9 cellular contexts compared by ENCODE assay signal in the genomic region with DNA sequence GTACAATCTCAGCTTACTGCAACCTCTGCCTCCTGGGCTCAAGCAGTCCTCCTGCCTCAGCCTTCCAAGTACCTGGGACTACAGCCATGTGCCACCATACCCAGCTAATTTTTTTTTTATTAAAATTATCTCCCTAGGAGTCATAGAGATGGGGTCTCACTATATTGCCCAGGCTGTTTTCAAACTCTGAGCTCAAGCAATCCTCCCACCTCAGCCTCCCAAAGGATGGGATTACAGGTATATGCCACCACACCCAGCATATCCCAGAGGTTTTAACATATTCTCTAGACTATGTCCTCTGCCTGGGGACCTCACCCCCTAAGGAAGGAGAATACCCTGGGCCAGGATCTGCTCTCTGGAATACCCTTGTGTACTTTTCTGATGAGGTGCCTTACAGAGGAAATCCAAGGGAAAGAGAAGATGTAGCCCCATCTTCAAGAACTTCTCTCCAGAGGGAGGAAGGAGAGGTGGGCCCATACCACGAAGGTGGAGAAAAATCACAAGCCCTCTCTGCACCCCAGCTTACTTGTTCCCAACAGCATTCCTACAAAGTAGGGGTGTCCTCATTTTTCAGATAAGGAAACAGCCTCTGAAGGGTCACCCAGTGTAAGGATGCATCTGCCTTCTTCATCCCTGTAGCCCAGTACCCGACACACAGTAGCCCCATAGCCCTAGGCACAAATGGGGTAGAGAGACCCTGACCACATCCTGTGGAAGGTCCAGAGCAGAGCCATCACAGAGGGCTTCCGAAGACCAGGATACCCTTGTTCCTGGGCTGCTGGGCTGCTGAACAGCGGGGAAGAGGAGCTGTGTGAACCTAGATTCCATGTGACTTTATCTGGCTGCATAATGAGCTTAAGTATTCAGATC.
DNase-seq lines count a peak whose midpoint lies in the region; ATAC-seq, FAIRE-seq and TF ChIP-seq lines count a peak whose summit lies in the region.
"Had no signal": no experiment of that assay in that cellular context is flagged by ENCODE, and none has a peak within 500 bp of the region (broad histone marks: within the 10 kb centered on the region; RNA-seq: fewer than 3 reads in every experiment).

No MANE protein-coding gene starts in this region.

- no peak for TF ChIP-seq RAD21 in HepG2 (CRISPR knock-in tag; IDR thresholded peaks at IDR 0.05)

- POLR2A ChIA-PET in OCI-LY7 (lab: Charles Lee) (interaction anchor here (0.6 to 1.6 kb wide), 3 partner anchors 13 to 151 kb away, joined by 3 to 4 read pairs (median 3); no protein-coding TSS in a partner anchor), HepG2 (lab: Yijun Ruan, JAX) (interaction anchor here (1.2 kb wide), 1 partner anchor 152 kb away, joined by 4 read pairs; the partner anchor contains the start of gene SOCS1)

- H4K20me1 ChIP-seq in OCI-LY7 (ENCODE audit: insufficient read depth, low read length) = no peaks in the 10 kb centered on the region
- H4K20me1 ChIP-seq in HepG2 (ENCODE audit: insufficient read depth, low read length) = no peaks in the 10 kb centered on the region

- H3K4me2 ChIP-seq in OCI-LY7 (ENCODE audit: low read length) (peak overlapping the region; percentile 52), HepG2 (ENCODE audit: low read depth, low read length) (0 out of 2 replicates have a peak overlapping the region, but pooled peaks have one; percentile 23)

- intact Hi-C loops in heart left ventricle (cut with DNase I) = loop anchor here in 7 of 10 donors (1.0 to 10.0 kb wide), 8 partner anchors 28 to 250 kb away; partner anchors contain the start of gene SOCS1 (in 3 of the 7)
- intact Hi-C loops in cardiac septum (cut with DNase I) = loop anchor here (5.0 kb wide), 1 partner anchor 58 kb away; no protein-coding TSS in a partner anchor
- intact Hi-C loops in OCI-LY7 (cut with micrococcal nuclease; ENCODE audit: unreplicated experiment) = no loop called here
- intact Hi-C loops in HepG2 (cut with micrococcal nuclease; ENCODE audit: unreplicated experiment) = loop anchor here (1.0 to 5.0 kb wide), 2 partner anchors 35 to 193 kb away; no protein-coding TSS in a partner anchor

- no TSS peak for BruUV-seq in OCI-LY7 (replicated peaks; lab: Mats Ljungman, UMichigan)
- BruUV-seq in HepG2 (replicated peaks; lab: Mats Ljungman, UMichigan) = no TSS peak

- CTCF ChIA-PET in OCI-LY7 (lab: Charles Lee; ENCODE audit: unreplicated experiment) (interaction anchor here (0.7 to 1.3 kb wide), 2 partner anchors 114 to 267 kb away, joined by 3 read pairs; no protein-coding TSS in a partner anchor), HepG2 (lab: Yijun Ruan, JAX; ENCODE audit: low intra/inter-chr PET ratio, low total read pairs) (no interaction called here)

- H3K27ac ChIP-seq in heart left ventricle (peak overlapping the region in 7 of 12 donors; percentile 25 to 78 (median 45)), OCI-LY7 (ENCODE audit: low read depth, low read length, poor library complexity, severe bottlenecking) (no peak overlapping the region), HepG2 (ENCODE audit: extremely low read length, insufficient read depth, low read length) (no peak overlapping the region)
- H3K27ac ChIP-seq: HL-60 had no signal

- no peak overlapping the region for H3K9ac ChIP-seq in HepG2 (ENCODE audit: insufficient read depth, low read depth, low read length)

- no peak overlapping the region for H3K4me3 ChIP-seq in heart left ventricle
- no peak overlapping the region for H3K4me3 ChIP-seq in OCI-LY7 (ENCODE audit: low read depth, low read length, poor library complexity, severe bottlenecking)
- no peak overlapping the region for H3K4me3 ChIP-seq in HepG2 (replicated peaks in 1 of 3; ENCODE audit: insufficient read depth in 1 of 3, low read depth in 2 of 3, low read length in 3 of 3)
- no peak overlapping the region for H3K4me3 ChIP-seq in foreskin fibroblast (ENCODE audit: low read depth in 1 of 2, low read length in 2 of 2)

- no peaks in the 10 kb centered on the region for H3K36me3 ChIP-seq in heart left ventricle
- H3K36me3 ChIP-seq in OCI-LY7 (ENCODE audit: insufficient read depth, low read length) = peaks cover 3% of the 10 kb centered on the region; the same call in 1 of the 2 replicates
- H3K36me3 ChIP-seq in HepG2 (replicated peaks in 1 of 2; ENCODE audit: control insufficient read depth in 1 of 2, insufficient read depth in 2 of 2, low read length in 2 of 2) = no peaks in the 10 kb centered on the region

- 56 to 74% (median 60%) methylated on average over 4 of the region's 4 CpGs for WGBS in heart left ventricle, 4 donors
- 81% methylated on average over 4 of the region's 4 CpGs for WGBS in HepG2 (ENCODE audit: low lambda C conversion rate)

- H3K4me1 ChIP-seq in heart left ventricle (peaks cover 11 to 72% (median 53%) of the 10 kb centered on the region in 12 donors), OCI-LY7 (ENCODE audit: insufficient read depth, low read length, poor library complexity, severe bottlenecking) (peaks cover 31% of the 10 kb centered on the region), HepG2 (ENCODE audit: insufficient read depth, low read length) (peaks cover 40% of the 10 kb centered on the region)

- H3K27me3 ChIP-seq in heart left ventricle (no peaks in the 10 kb centered on the region), HepG2 (ENCODE audit: control insufficient read depth in 1 of 2, insufficient read depth in 2 of 2, low read length in 2 of 2) (no peaks in the 10 kb centered on the region)

- DNase-seq in heart left ventricle (no peak), cardiac septum (ENCODE audit: low spot score) (no peak), OCI-LY7 (ENCODE audit: low spot score) (no peak), HepG2 (ENCODE audit: low spot score) (no peak), NCI-H1417 treated with DMSO at 0.1 percent for 48 hours (lab: John Stamatoyannopoulos, UW) (no peak), foreskin fibroblast (no peak), cerebellar cortex (ENCODE audit: low spot score) (no peak), DMS79 (lab: John Stamatoyannopoulos, UW) (no peak)

- no peaks in the 10 kb centered on the region for H3K9me2 ChIP-seq in OCI-LY7 (ENCODE audit: insufficient read depth, low read length)

- TF ChIP-seq CTCF in heart left ventricle (IDR thresholded peaks at IDR 0.05) (no peak), OCI-LY7 (conservative IDR thresholded peaks at IDR 0.05; ENCODE audit: low read length) (no peak), HepG2 (CRISPR knock-in tag; IDR thresholded peaks at IDR 0.05) (no peak), foreskin fibroblast (IDR thresholded peaks at IDR 0.05; ENCODE audit: low read depth, low read length) (no peak)

- H3K9me3 ChIP-seq in heart left ventricle = no peaks in the 10 kb centered on the region
- no peaks in the 10 kb centered on the region for H3K9me3 ChIP-seq in OCI-LY7 (ENCODE audit: low read length)
- H3K9me3 ChIP-seq in HepG2 (ENCODE audit: low read length) = no peaks in the 10 kb centered on the region

- ATAC-seq in heart left ventricle (no peak), HepG2 (no peak; the same call in 1 of the 3 replicates)

- no peak overlapping the region for H2AFZ ChIP-seq in OCI-LY7 (ENCODE audit: low read length)
- no peak overlapping the region for H2AFZ ChIP-seq in HepG2 (ENCODE audit: low read length)

- in situ Hi-C loops in HepG2 (cut with HindIII; ENCODE audit: extremely low pct_ligation_motif_present, low pct_unique_long_range_greater_than_20kb) = no loop called here

- TF ChIP-seq EP300 in HepG2 (IDR thresholded peaks at IDR 0.05; ENCODE audit: low read depth in 2 of 2, low read length in 2 of 2) = no peak
- TF ChIP-seq EP300 in HepG2 (CRISPR knock-in tag; IDR thresholded peaks at IDR 0.05; ENCODE audit: borderline replicate concordance) = no peak

- TF ChIP-seq POLR2A in heart left ventricle (IDR thresholded peaks at IDR 0.05) = no peak
- TF ChIP-seq POLR2A in HepG2 (IDR thresholded peaks at IDR 0.05; ENCODE audit: insufficient read depth in 1 of 2, low read depth in 2 of 2, low read length in 2 of 2) = no peak

- H3K79me2 ChIP-seq in OCI-LY7 (ENCODE audit: insufficient read depth, low read depth, low read length) (no peaks in the 10 kb centered on the region), HepG2 (ENCODE audit: insufficient read depth, low read length) (no peaks in the 10 kb centered on the region)

- FAIRE-seq in HepG2 (lab: Jason Lieb, UNC) = no peak

TF ChIP-seq in HepG2, 621 proteins besides CTCF, POLR2A, EP300 and RAD21:
- TF ChIP-seq CAMTA2 (CRISPR knock-in tag; IDR thresholded peaks at IDR 0.05; ENCODE audit: borderline replicate concordance) (no peak), HOXA3 (CRISPR knock-in tag; IDR thresholded peaks at IDR 0.05) (0 out of 2 replicates have a peak, but pooled peaks have one; percentile 7), ZNF121 (CRISPR knock-in tag; IDR thresholded peaks at IDR 0.05) (peak; percentile 57; the same call in 1 of the 2 replicates), ELF1 (CRISPR knock-in tag; IDR thresholded peaks at IDR 0.05) (no peak), ZNF501 (CRISPR knock-in tag; IDR thresholded peaks at IDR 0.05) (0 out of 2 replicates have a peak, but pooled peaks have one; percentile 13)
- TF ChIP-seq, protein P1, sequence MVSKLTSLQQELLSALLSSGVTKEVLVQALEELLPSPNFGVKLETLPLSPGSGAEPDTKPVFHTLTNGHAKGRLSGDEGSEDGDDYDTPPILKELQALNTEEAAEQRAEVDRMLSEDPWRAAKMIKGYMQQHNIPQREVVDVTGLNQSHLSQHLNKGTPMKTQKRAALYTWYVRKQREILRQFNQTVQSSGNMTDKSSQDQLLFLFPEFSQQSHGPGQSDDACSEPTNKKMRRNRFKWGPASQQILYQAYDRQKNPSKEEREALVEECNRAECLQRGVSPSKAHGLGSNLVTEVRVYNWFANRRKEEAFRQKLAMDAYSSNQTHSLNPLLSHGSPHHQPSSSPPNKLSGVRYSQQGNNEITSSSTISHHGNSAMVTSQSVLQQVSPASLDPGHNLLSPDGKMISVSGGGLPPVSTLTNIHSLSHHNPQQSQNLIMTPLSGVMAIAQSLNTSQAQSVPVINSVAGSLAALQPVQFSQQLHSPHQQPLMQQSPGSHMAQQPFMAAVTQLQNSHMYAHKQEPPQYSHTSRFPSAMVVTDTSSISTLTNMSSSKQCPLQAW (CRISPR knock-in tag; IDR thresholded peaks at IDR 0.05) = no peak

Comparison
In these comparisons a context has a peak if more than half of its experiments do, and no peak if none do; other contexts are left out.
1. H3K27ac ChIP-seq: peak in heart left ventricle (7 of 12); none in OCI-LY7 (single experiment) and HepG2 (single experiment).